Comparison of ENCODE assay signal across 1 cellular context in the genomic region with DNA sequence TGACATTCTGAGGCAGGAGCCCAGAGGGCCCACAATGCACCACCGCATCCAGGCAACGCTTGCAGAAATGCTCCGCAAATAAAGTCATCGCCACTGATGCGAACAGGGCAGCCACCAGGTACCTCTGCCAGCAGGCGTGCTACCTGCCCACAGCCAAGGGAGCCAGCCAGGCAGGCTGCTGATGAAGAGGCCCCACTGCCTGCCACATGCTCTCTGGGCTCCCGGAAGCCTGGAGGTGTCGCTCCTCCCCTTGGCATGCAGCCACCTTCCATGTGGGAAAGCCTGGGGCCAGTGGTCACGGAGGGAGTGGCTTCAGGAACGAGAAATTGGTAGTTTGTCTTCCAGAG.
TF ChIP-seq lines count a peak whose summit lies in the region.

No MANE protein-coding gene starts in this region.

TF ChIP-seq in K562, 482 proteins besides CTCF, POLR2A, EP300 and RAD21 (continued from another document):
- no peak for TF ChIP-seq ZNF518B (CRISPR knock-in tag; IDR thresholded peaks at IDR 0.05)
- TF ChIP-seq, protein P1, sequence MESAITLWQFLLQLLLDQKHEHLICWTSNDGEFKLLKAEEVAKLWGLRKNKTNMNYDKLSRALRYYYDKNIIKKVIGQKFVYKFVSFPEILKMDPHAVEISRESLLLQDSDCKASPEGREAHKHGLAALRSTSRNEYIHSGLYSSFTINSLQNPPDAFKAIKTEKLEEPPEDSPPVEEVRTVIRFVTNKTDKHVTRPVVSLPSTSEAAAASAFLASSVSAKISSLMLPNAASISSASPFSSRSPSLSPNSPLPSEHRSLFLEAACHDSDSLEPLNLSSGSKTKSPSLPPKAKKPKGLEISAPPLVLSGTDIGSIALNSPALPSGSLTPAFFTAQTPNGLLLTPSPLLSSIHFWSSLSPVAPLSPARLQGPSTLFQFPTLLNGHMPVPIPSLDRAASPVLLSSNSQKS (CRISPR knock-in tag; IDR thresholded peaks at IDR 0.05) = no peak
- peak; percentile 72 for TF ChIP-seq NFIC (IDR thresholded peaks at IDR 0.05)
- no peak for TF ChIP-seq ZNF280A (IDR thresholded peaks at IDR 0.05; ENCODE audit: low read depth, partially characterized antibody)
- 0 out of 2 replicates have a peak, but pooled peaks have one; percentile 21 for TF ChIP-seq MYC (IDR thresholded peaks at IDR 0.05; ENCODE audit: low read depth, low read length)
- no peak for TF ChIP-seq MYC (CRISPR knock-in tag; IDR thresholded peaks at IDR 0.05; ENCODE audit: borderline replicate concordance, low read depth)
- no peak for TF ChIP-seq PYGO2 (tag; IDR thresholded peaks at IDR 0.05)
- TF ChIP-seq ZNF431 (CRISPR knock-in tag; IDR thresholded peaks at IDR 0.05) = no peak
- TF ChIP-seq ZNF347 (CRISPR knock-in tag; IDR thresholded peaks at IDR 0.05; ENCODE audit: low read depth) = no peak
- no peak for TF ChIP-seq BCL6 (CRISPR knock-in tag; IDR thresholded peaks at IDR 0.05)
- TF ChIP-seq, protein P2, sequence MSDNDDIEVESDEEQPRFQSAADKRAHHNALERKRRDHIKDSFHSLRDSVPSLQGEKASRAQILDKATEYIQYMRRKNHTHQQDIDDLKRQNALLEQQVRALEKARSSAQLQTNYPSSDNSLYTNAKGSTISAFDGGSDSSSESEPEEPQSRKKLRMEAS (CRISPR knock-in tag; IDR thresholded peaks at IDR 0.05) = 0 out of 2 replicates have a peak, but pooled peaks have one; percentile 43
